ENCODE assay signal across 22 cellular contexts in genomic region chr16:83738926-83739503, GRCh38.
DNase-seq lines count a peak whose midpoint lies in the region; ATAC-seq and TF ChIP-seq lines count a peak whose summit lies in the region.
"Had no signal": no experiment of that assay in that cellular context is flagged by ENCODE, and none has a peak within 500 bp of the region (broad histone marks: within the 10 kb centered on the region; RNA-seq: fewer than 3 reads in every experiment).

No MANE protein-coding gene starts in this region.

- POLR2A ChIA-PET in SK-N-SH (lab: Yijun Ruan, JAX), result no interaction called here
- POLR2A ChIA-PET in activated CD8-positive, alpha-beta T cell treated with anti-CD3 and anti-CD28 coated beads for 36 hours (lab: Charles Lee), result no interaction called here

- intact Hi-C loops in activated CD8-positive, alpha-beta T cell treated with anti-CD3 and anti-CD28 coated beads for 36 hours (cut with micrococcal nuclease), result no loop called here

- CTCF ChIA-PET in SK-N-SH (lab: Yijun Ruan, JAX), result no interaction called here
- CTCF ChIA-PET in activated CD8-positive, alpha-beta T cell treated with anti-CD3 and anti-CD28 coated beads for 36 hours (lab: Charles Lee), result no interaction called here

- no peak overlapping the region for H2AFZ ChIP-seq in SK-N-SH (ENCODE audit: low read depth)

- no peak for TF ChIP-seq EP300 in SK-N-SH (IDR thresholded peaks at IDR 0.05; ENCODE audit: borderline replicate concordance in 1 of 2, low read depth in 1 of 2, low read length in 1 of 2)

- ATAC-seq in activated CD8-positive, alpha-beta T cell treated with anti-CD3 and anti-CD28 coated beads for 36 hours, result no peak

- TF ChIP-seq CTCF in NB4 (IDR thresholded peaks at IDR 0.05; ENCODE audit: low read depth, low read length), result no peak
- no peak for TF ChIP-seq CTCF in fibroblast of the aortic adventitia (IDR thresholded peaks at IDR 0.05; ENCODE audit: insufficient read depth, low read length)
- no peak for TF ChIP-seq CTCF in SK-N-SH (IDR thresholded peaks at IDR 0.05)
- TF ChIP-seq CTCF in activated CD8-positive, alpha-beta T cell treated with anti-CD3 and anti-CD28 coated beads for 36 hours (IDR thresholded peaks at IDR 0.05), result no peak

- H3K4me3 ChIP-seq in NB4 (ENCODE audit: low read depth, low read length) (no peak overlapping the region), fibroblast of the aortic adventitia (ENCODE audit: low read depth, low read length) (no peak overlapping the region), SK-N-SH (ENCODE audit: low read depth in 2 of 2, low read length in 1 of 2) (no peak overlapping the region)
- H3K4me3 ChIP-seq: SK-N-MC had no signal

- H3K27me3 ChIP-seq in SK-N-SH (ENCODE audit: insufficient read depth), result no peaks in the 10 kb centered on the region

- H3K36me3 Mint-ChIP-seq in activated CD8-positive, alpha-beta T cell treated with anti-CD3 and anti-CD28 coated beads for 36 hours (ENCODE audit: low read depth), result no peaks in the 10 kb centered on the region
- H3K36me3 Mint-ChIP-seq: CD14-positive monocyte had no signal

- H3K9ac ChIP-seq in SK-N-SH, result no peak overlapping the region

- no peak overlapping the region for H3K4me2 ChIP-seq in SK-N-SH

- H4K20me1 ChIP-seq in SK-N-SH (ENCODE audit: insufficient read depth), result no peaks in the 10 kb centered on the region

- no peaks in the 10 kb centered on the region for H3K9me2 ChIP-seq in SK-N-SH

- no peak for TF ChIP-seq RAD21 in SK-N-SH (IDR thresholded peaks at IDR 0.05; ENCODE audit: low read length)

- no peak overlapping the region for H3K4me3 Mint-ChIP-seq in activated CD8-positive, alpha-beta T cell treated with anti-CD3 and anti-CD28 coated beads for 36 hours
- H3K4me3 Mint-ChIP-seq: B cell; CD14-positive monocyte; CD8-positive, alpha-beta memory T cell had no signal

- 81% methylated on average over 7 of the region's 7 CpGs for WGBS in SK-N-SH (ENCODE audit: low lambda C conversion rate)

- peaks cover 6% of the 10 kb centered on the region; the same call in 1 of the 2 replicates for H3K9me3 ChIP-seq in SK-N-SH

- TF ChIP-seq POLR2A in NB4 (IDR thresholded peaks at IDR 0.05; ENCODE audit: extremely low read depth, insufficient read length), result no peak

- no peaks in the 10 kb centered on the region for H3K36me3 ChIP-seq in SK-N-SH (replicated peaks in 1 of 2; ENCODE audit: control insufficient read depth in 1 of 2, insufficient read depth in 2 of 2, low read length in 1 of 2)

- no peaks in the 10 kb centered on the region for H3K79me2 ChIP-seq in SK-N-SH (ENCODE audit: insufficient read depth)

- H3K4me1 ChIP-seq in SK-N-SH (ENCODE audit: control insufficient read depth in 1 of 2, insufficient read depth in 2 of 2, low read depth in 1 of 2, low read length in 1 of 2), result peaks cover 0 to 10% of the 10 kb centered on the region in 2 experiments; a peak in 1 of 4 replicates

- no peaks in the 10 kb centered on the region for H3K4me1 Mint-ChIP-seq in activated CD8-positive, alpha-beta T cell treated with anti-CD3 and anti-CD28 coated beads for 36 hours (ENCODE audit: low read depth)
- H3K4me1 Mint-ChIP-seq: CD8-positive, alpha-beta memory T cell had no signal

- peak; percentile 75 for DNase-seq in NB4 (ENCODE audit: low read depth)
- peak; percentile 52 for DNase-seq in astrocyte of the hippocampus (ENCODE audit: low read depth, low spot score)
- DNase-seq in fibroblast of the aortic adventitia (ENCODE audit: low read depth), result peak; percentile 25
- DNase-seq in non-pigmented ciliary epithelial cell (ENCODE audit: low read depth), result peak; percentile 30
- DNase-seq in HUDEP-2 (lab: John Stamatoyannopoulos, UW; ENCODE audit: unreplicated experiment in 76 of 76), result no peak
- DNase-seq in D341Med (ENCODE audit: low spot score), result no peak
- DNase-seq in SK-N-SH, result no peak
- DNase-seq in activated CD8-positive, alpha-beta T cell treated with anti-CD3 and anti-CD28 coated beads for 36 hours, result no peak
- DNase-seq: CD8-positive, alpha-beta memory T cell; H7; KG1; NCI-H1092; NCI-H1417 treated with DMSO at 0.1 percent for 48 hours; NCI-H1694 treated with DMSO at 0.1 percent for 48 hours; NCI-H2081; NCI-H2227 treated with DMSO at 0.1 percent for 48 hours; NCI-H510A; NCI-H69; SHP77 treated with DMSO at 0.1 percent for 48 hours had no signal

- no peak overlapping the region for H3K27ac Mint-ChIP-seq in activated CD8-positive, alpha-beta T cell treated with anti-CD3 and anti-CD28 coated beads for 36 hours
- H3K27ac Mint-ChIP-seq: B cell; CD8-positive, alpha-beta memory T cell had no signal

- peaks cover 2% of the 10 kb centered on the region for H3K27me3 Mint-ChIP-seq in activated CD8-positive, alpha-beta T cell treated with anti-CD3 and anti-CD28 coated beads for 36 hours

- H3F3A ChIP-seq in SK-N-SH (replicated peaks; ENCODE audit: insufficient read depth), result no peaks in the 10 kb centered on the region

- no peak overlapping the region for H3K27ac ChIP-seq in SK-N-SH (ENCODE audit: low read depth in 2 of 2, low read length in 1 of 2)
- H3K27ac ChIP-seq: SK-N-MC had no signal

- H3K9me3 Mint-ChIP-seq in activated CD8-positive, alpha-beta T cell treated with anti-CD3 and anti-CD28 coated beads for 36 hours, result peaks cover 15% of the 10 kb centered on the region

TF ChIP-seq in SK-N-SH, 30 proteins besides CTCF, POLR2A, EP300 and RAD21:
- no peak for TF ChIP-seq USF1 (IDR thresholded peaks at IDR 0.05; ENCODE audit: borderline replicate concordance, low read depth)
- no peak for TF ChIP-seq GATA2 (CRISPR knock-in tag; IDR thresholded peaks at IDR 0.05)
- TF ChIP-seq MAX (IDR thresholded peaks at IDR 0.05; ENCODE audit: low read depth), result no peak
- no peak for TF ChIP-seq ELF1 (IDR thresholded peaks at IDR 0.05)
- no peak for TF ChIP-seq MEF2A (IDR thresholded peaks at IDR 0.05; ENCODE audit: borderline replicate concordance, low read depth)
- no peak for TF ChIP-seq JUND (IDR thresholded peaks at IDR 0.05)
- no peak for TF ChIP-seq MXI1 (IDR thresholded peaks at IDR 0.05; ENCODE audit: low read depth, low read length)
- no peak for TF ChIP-seq PBX3 (IDR thresholded peaks at IDR 0.05)
- TF ChIP-seq ZBTB33 (IDR thresholded peaks at IDR 0.05; ENCODE audit: borderline replicate concordance, low read depth), result no peak
- no peak for TF ChIP-seq POLR2AphosphoS5 (IDR thresholded peaks at IDR 0.05; ENCODE audit: low read depth, low read length)
- no peak for TF ChIP-seq GABPA (IDR thresholded peaks at IDR 0.05; ENCODE audit: low read depth)
- TF ChIP-seq RFX5 (IDR thresholded peaks at IDR 0.05; ENCODE audit: low read length), result no peak
- no peak for TF ChIP-seq USF2 (IDR thresholded peaks at IDR 0.05; ENCODE audit: borderline replicate concordance, low read depth, low read length)
- no peak for TF ChIP-seq FOSL2 (IDR thresholded peaks at IDR 0.05; ENCODE audit: borderline replicate concordance, low read depth)
- TF ChIP-seq SIN3A (IDR thresholded peaks at IDR 0.05; ENCODE audit: borderline replicate concordance, low read depth, low read length), result no peak
- no peak for TF ChIP-seq NRF1 (IDR thresholded peaks at IDR 0.05; ENCODE audit: low read depth, low read length)

Comparison
In these comparisons a context has a peak if more than half of its experiments do, and no peak if none do; other contexts are left out.
1. DNase-seq: peak in NB4 (single experiment), astrocyte of the hippocampus (single experiment), fibroblast of the aortic adventitia (single experiment) and non-pigmented ciliary epithelial cell (single experiment); none in HUDEP-2 (0 of 76), D341Med (single experiment), SK-N-SH (single experiment) and activated CD8-positive, alpha-beta T cell treated with anti-CD3 and anti-CD28 coated beads for 36 hours (single experiment).